ENCODE assay signal across 28 cellular contexts in the genomic region with DNA sequence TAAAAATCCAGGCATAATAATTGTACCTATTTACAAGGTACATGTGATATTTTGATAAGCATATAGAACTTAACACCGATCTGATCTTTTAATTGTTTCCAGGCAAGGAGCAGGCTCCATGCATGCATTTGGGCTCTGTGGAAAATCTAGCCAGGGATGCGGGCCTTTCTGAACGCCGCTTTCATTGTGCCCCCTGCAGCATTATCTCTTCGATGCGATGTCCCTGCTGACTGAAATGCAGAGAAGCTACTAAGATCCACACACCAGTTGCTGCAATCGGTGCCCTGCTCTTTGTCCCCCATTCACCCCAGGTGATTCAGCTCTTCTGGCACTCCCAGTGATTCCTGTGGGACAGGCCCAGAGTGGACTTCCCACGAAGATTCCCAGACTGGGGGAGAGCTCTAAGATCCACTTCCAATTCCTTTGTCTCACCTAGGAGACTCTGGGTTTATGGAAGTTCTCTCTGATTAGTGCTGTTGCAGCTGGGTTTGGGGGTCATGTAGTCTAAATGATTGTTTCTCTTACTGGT.
DNase-seq lines count a peak whose midpoint lies in the region; ATAC-seq, FAIRE-seq and TF ChIP-seq lines count a peak whose summit lies in the region.
"Had no signal": no experiment of that assay in that cellular context is flagged by ENCODE, and none has a peak within 500 bp of the region (broad histone marks: within the 10 kb centered on the region; RNA-seq: fewer than 3 reads in every experiment).

No MANE protein-coding gene starts in this region.

- H3K9me3 ChIP-seq in mammary epithelial cell (replicated peaks; ENCODE audit: insufficient read depth, low read length) (no peaks in the 10 kb centered on the region), iPS DF 6.9 (ENCODE audit: control insufficient read depth, insufficient read depth, low read length) (no peaks in the 10 kb centered on the region)
- H3K9me3 ChIP-seq: ovary, right atrium auricular region, tibial nerve had no signal

- peak; percentile 16 for ATAC-seq in stimulated activated memory B cell treated with anti-CD40 and anti-IgM and Interleukin-4, amounts not matched to agents 10 μg/mL and 1 μg/mL and 100 μg/mL, for 72 hours
- ATAC-seq in GM21381 (IDR thresholded peaks at IDR 0.05; ENCODE audit: unreplicated experiment) = no peak
- ATAC-seq in effector memory CD8-positive, alpha-beta T cell (replicated peaks) = no peak
- ATAC-seq: activated CD4-positive, alpha-beta T cell treated with anti-CD3 and anti-CD28 coated beads for 36 hours; activated naive CD8-positive, alpha-beta T cell treated with anti-CD3 and anti-CD28 coated beads, Interleukin-2, amount 50 U/mL, for 24 hours; heart left ventricle; natural killer cell treated with Interleukin-12 subunit alpha and Interleukin-12 subunit beta and Interleukin-15 and Interleukin-18, amount 100 ng/mL, for 72 hours had no signal

- DNase-seq in mammary epithelial cell = peak; percentile 11
- no peak for DNase-seq in MCF 10A (ENCODE audit: unreplicated experiment)
- peak; percentile 4 for DNase-seq in bronchial epithelial cell (ENCODE audit: low read depth)
- peak; percentile 1 for DNase-seq in iPS DF 6.9 (ENCODE audit: low read depth, low spot score)
- DNase-seq in effector memory CD8-positive, alpha-beta T cell = no peak
- DNase-seq in UCSD-AML1 (lab: John Stamatoyannopoulos, UW; ENCODE audit: unreplicated experiment) = no peak
- DNase-seq: 8988T; activated CD4-positive, alpha-beta T cell treated with anti-CD3 and anti-CD28 coated beads for 36 hours; activated gamma-delta T cell; activated naive CD8-positive, alpha-beta T cell treated with anti-CD3 and anti-CD28 coated beads, Interleukin-2, amount 50 U/mL, for 24 hours; activated T-cell treated with anti-CD3 and anti-CD28 coated beads, Interleukin-2, amount 50 U/mL, for 1 hour; CD4-positive, alpha-beta memory T cell; cerebellar nuclear complex; GOT3; heart left ventricle; NCI-H1436; NCI-H446; ovary; stimulated activated CD4-positive, alpha-beta T cell treated with anti-CD3 and anti-CD28 coated beads, Interleukin-1b, Interleukin-23, amount 100 ng/mL, for 48 hours; T-helper 2 cell had no signal

- no peak overlapping the region for H3K9ac ChIP-seq in mammary epithelial cell (ENCODE audit: insufficient read depth, low read length)
- H3K9ac ChIP-seq: KMS-11 had no signal

- dilution Hi-C loops in mammary epithelial cell (cut with HindIII; ENCODE audit: low sequenced_read_pairs) = no loop called here

- H3K4me1 Mint-ChIP-seq in MCF 10A (ENCODE audit: insufficient read depth, unreplicated experiment) = peaks cover 12% of the 10 kb centered on the region
- no peaks in the 10 kb centered on the region for H3K4me1 Mint-ChIP-seq in stimulated activated memory B cell treated with anti-CD40 and anti-IgM and Interleukin-4, amounts not matched to agents 10 μg/mL and 1 μg/mL and 100 μg/mL, for 72 hours
- H3K4me1 Mint-ChIP-seq in effector memory CD8-positive, alpha-beta T cell (ENCODE audit: low read depth in 2 of 2) = no peaks in the 10 kb centered on the region
- H3K4me1 Mint-ChIP-seq: activated CD4-positive, alpha-beta T cell treated with anti-CD3 and anti-CD28 coated beads for 36 hours; activated naive CD8-positive, alpha-beta T cell treated with anti-CD3 and anti-CD28 coated beads, Interleukin-2, amount 50 U/mL, for 24 hours; CD4-positive, alpha-beta memory T cell had no signal

- H4K20me1 ChIP-seq in mammary epithelial cell (ENCODE audit: insufficient read depth, low read length) = no peaks in the 10 kb centered on the region

- no peak overlapping the region for H3K27ac Mint-ChIP-seq in MCF 10A (ENCODE audit: low read depth, unreplicated experiment)
- H3K27ac Mint-ChIP-seq in stimulated activated memory B cell treated with anti-CD40 and anti-IgM and Interleukin-4, amounts not matched to agents 10 μg/mL and 1 μg/mL and 100 μg/mL, for 72 hours = no peak overlapping the region
- no peak overlapping the region for H3K27ac Mint-ChIP-seq in effector memory CD8-positive, alpha-beta T cell
- H3K27ac Mint-ChIP-seq: activated CD4-positive, alpha-beta T cell treated with anti-CD3 and anti-CD28 coated beads for 36 hours; activated naive CD8-positive, alpha-beta T cell treated with anti-CD3 and anti-CD28 coated beads, Interleukin-2, amount 50 U/mL, for 24 hours; CD4-positive, alpha-beta memory T cell; natural killer cell treated with Interleukin-12 subunit alpha and Interleukin-12 subunit beta and Interleukin-15 and Interleukin-18, amount 100 ng/mL, for 72 hours had no signal

- H3K36me3 Mint-ChIP-seq in MCF 10A (ENCODE audit: insufficient read depth, unreplicated experiment) = no peaks in the 10 kb centered on the region
- H3K36me3 Mint-ChIP-seq in stimulated activated memory B cell treated with anti-CD40 and anti-IgM and Interleukin-4, amounts not matched to agents 10 μg/mL and 1 μg/mL and 100 μg/mL, for 72 hours = no peaks in the 10 kb centered on the region
- no peaks in the 10 kb centered on the region for H3K36me3 Mint-ChIP-seq in effector memory CD8-positive, alpha-beta T cell (ENCODE audit: insufficient read depth)
- H3K36me3 Mint-ChIP-seq: CD4-positive, alpha-beta memory T cell; natural killer cell treated with Interleukin-12 subunit alpha and Interleukin-12 subunit beta and Interleukin-15 and Interleukin-18, amount 100 ng/mL, for 72 hours had no signal

- no peaks in the 10 kb centered on the region for H3K27me3 Mint-ChIP-seq in MCF 10A (ENCODE audit: insufficient read depth, unreplicated experiment)
- no peaks in the 10 kb centered on the region for H3K27me3 Mint-ChIP-seq in stimulated activated memory B cell treated with anti-CD40 and anti-IgM and Interleukin-4, amounts not matched to agents 10 μg/mL and 1 μg/mL and 100 μg/mL, for 72 hours
- H3K27me3 Mint-ChIP-seq in effector memory CD8-positive, alpha-beta T cell = no peaks in the 10 kb centered on the region
- H3K27me3 Mint-ChIP-seq: activated naive CD8-positive, alpha-beta T cell treated with anti-CD3 and anti-CD28 coated beads, Interleukin-2, amount 50 U/mL, for 24 hours; natural killer cell treated with Interleukin-12 subunit alpha and Interleukin-12 subunit beta and Interleukin-15 and Interleukin-18, amount 100 ng/mL, for 72 hours had no signal

- H3K27ac ChIP-seq in mammary epithelial cell (ENCODE audit: insufficient read depth, low read depth, low read length) (no peak overlapping the region), iPS DF 6.9 (ENCODE audit: low read length) (no peak overlapping the region)
- H3K27ac ChIP-seq: heart left ventricle, KMS-11, ovary, right atrium auricular region, SK-N-MC, tibial nerve had no signal

- BruUV-seq in mammary epithelial cell (replicated peaks; lab: Mats Ljungman, UMichigan) (no TSS peak), MCF 10A (replicated peaks; lab: Mats Ljungman, UMichigan) (no TSS peak)

- TF ChIP-seq CTCF in mammary epithelial cell (conservative IDR thresholded peaks at IDR 0.05 in 1 of 2, IDR thresholded peaks at IDR 0.05 in 1 of 2; ENCODE audit: extremely low read depth in 1 of 2, insufficient read depth in 1 of 2, low read depth in 1 of 2, low read length in 2 of 2) = no peak
- TF ChIP-seq CTCF in MCF 10A (IDR thresholded peaks at IDR 0.05; ENCODE audit: unreplicated experiment) = no peak
- no peak for TF ChIP-seq CTCF in bronchial epithelial cell (IDR thresholded peaks at IDR 0.05; ENCODE audit: insufficient read depth, low read length, severe bottlenecking)

- no peaks in the 10 kb centered on the region for H3K79me2 ChIP-seq in mammary epithelial cell (ENCODE audit: insufficient read depth, low read length)

- WGBS in mammary epithelial cell (ENCODE audit: low coverage, missing lambda C conversion rate) = 71% methylated on average over 8 of the region's 8 CpGs
- no CpG with 5 or more reads among the region's 8 CpGs for WGBS in iPS DF 6.9 (ENCODE audit: insufficient coverage, insufficient read length)

- no peak overlapping the region for H2AFZ ChIP-seq in mammary epithelial cell (ENCODE audit: low read depth, low read length)

- no peaks in the 10 kb centered on the region for H3K27me3 ChIP-seq in mammary epithelial cell (ENCODE audit: insufficient read depth, low read length)
- H3K27me3 ChIP-seq in bronchial epithelial cell (ENCODE audit: control insufficient read depth, insufficient read depth, low read length) = no peaks in the 10 kb centered on the region
- no peaks in the 10 kb centered on the region for H3K27me3 ChIP-seq in iPS DF 6.9 (ENCODE audit: control insufficient read depth, insufficient read depth, low read length)
- H3K27me3 ChIP-seq: heart left ventricle, ovary, right atrium auricular region, tibial nerve had no signal

- no peaks in the 10 kb centered on the region for H3K36me3 ChIP-seq in mammary epithelial cell (ENCODE audit: insufficient read depth, low read length)
- H3K36me3 ChIP-seq in bronchial epithelial cell (ENCODE audit: control insufficient read depth, insufficient read depth, low read length) = no peaks in the 10 kb centered on the region
- no peaks in the 10 kb centered on the region for H3K36me3 ChIP-seq in iPS DF 6.9 (ENCODE audit: control insufficient read depth, insufficient read depth, low read length)
- H3K36me3 ChIP-seq: heart left ventricle, ovary, right atrium auricular region, tibial nerve had no signal

- intact Hi-C loops in mammary epithelial cell (cut with micrococcal nuclease) (no loop called here), MCF 10A (cut with micrococcal nuclease) (no loop called here)

- CTCF ChIA-PET in mammary epithelial cell (lab: Charles Lee; ENCODE audit: low non-redundant PET) (no interaction called here), MCF 10A (lab: Yijun Ruan, JAX) (no interaction called here)

- H3K4me2 ChIP-seq in mammary epithelial cell (ENCODE audit: insufficient read depth, low read depth, low read length) = no peak overlapping the region
- H3K4me2 ChIP-seq: KMS-11, smooth muscle cell had no signal

- FAIRE-seq in bronchial epithelial cell (lab: Jason Lieb, UNC) = no peak

- in situ Hi-C loops in mammary epithelial cell (cut with MboI; ENCODE audit: low sequenced_read_pairs in 2 of 2) = no loop called here

- H3K4me3 Mint-ChIP-seq in MCF 10A (ENCODE audit: unreplicated experiment) = no peak overlapping the region
- no peak overlapping the region for H3K4me3 Mint-ChIP-seq in stimulated activated memory B cell treated with anti-CD40 and anti-IgM and Interleukin-4, amounts not matched to agents 10 μg/mL and 1 μg/mL and 100 μg/mL, for 72 hours
- no peak overlapping the region for H3K4me3 Mint-ChIP-seq in effector memory CD8-positive, alpha-beta T cell
- H3K4me3 Mint-ChIP-seq: activated CD4-positive, alpha-beta T cell treated with anti-CD3 and anti-CD28 coated beads for 36 hours; activated naive CD8-positive, alpha-beta T cell treated with anti-CD3 and anti-CD28 coated beads, Interleukin-2, amount 50 U/mL, for 24 hours; CD4-positive, alpha-beta memory T cell; natural killer cell treated with Interleukin-12 subunit alpha and Interleukin-12 subunit beta and Interleukin-15 and Interleukin-18, amount 100 ng/mL, for 72 hours had no signal

- no peaks in the 10 kb centered on the region for H3K9me3 Mint-ChIP-seq in MCF 10A (ENCODE audit: unreplicated experiment)
- no peaks in the 10 kb centered on the region for H3K9me3 Mint-ChIP-seq in stimulated activated memory B cell treated with anti-CD40 and anti-IgM and Interleukin-4, amounts not matched to agents 10 μg/mL and 1 μg/mL and 100 μg/mL, for 72 hours
- H3K9me3 Mint-ChIP-seq in effector memory CD8-positive, alpha-beta T cell = no peaks in the 10 kb centered on the region
- H3K9me3 Mint-ChIP-seq: activated naive CD8-positive, alpha-beta T cell treated with anti-CD3 and anti-CD28 coated beads, Interleukin-2, amount 50 U/mL, for 24 hours had no signal

- POLR2A ChIA-PET in MCF 10A (lab: Yijun Ruan, JAX) = no interaction called here

- H3K4me3 ChIP-seq in mammary epithelial cell (replicated peaks in 1 of 3; ENCODE audit: insufficient read depth in 1 of 3, low read depth in 2 of 3, low read length in 3 of 3) (no peak overlapping the region), bronchial epithelial cell (ENCODE audit: low read depth, low read length) (no peak overlapping the region), iPS DF 6.9 (ENCODE audit: low read length) (no peak overlapping the region)
- H3K4me3 ChIP-seq: heart left ventricle, ovary, right atrium auricular region, SK-N-MC, smooth muscle cell, tibial nerve had no signal

- H3K4me1 ChIP-seq in mammary epithelial cell (ENCODE audit: insufficient read depth, low read length) = peaks cover 3% of the 10 kb centered on the region
- no peaks in the 10 kb centered on the region; the same call in 1 of the 2 replicates for H3K4me1 ChIP-seq in iPS DF 6.9 (ENCODE audit: control insufficient read depth, insufficient read depth, low read length)
- H3K4me1 ChIP-seq: heart left ventricle, right atrium auricular region, tibial nerve had no signal

Comparison
In these comparisons a context has a peak if more than half of its experiments do, and no peak if none do; other contexts are left out.
1. DNase-seq: peak in mammary epithelial cell (single experiment), bronchial epithelial cell (single experiment) and iPS DF 6.9 (single experiment); none in MCF 10A (single experiment), effector memory CD8-positive, alpha-beta T cell (0 of 3) and UCSD-AML1 (single experiment).